Comparison of ENCODE assay signal across 8 cellular contexts in the genomic region with DNA sequence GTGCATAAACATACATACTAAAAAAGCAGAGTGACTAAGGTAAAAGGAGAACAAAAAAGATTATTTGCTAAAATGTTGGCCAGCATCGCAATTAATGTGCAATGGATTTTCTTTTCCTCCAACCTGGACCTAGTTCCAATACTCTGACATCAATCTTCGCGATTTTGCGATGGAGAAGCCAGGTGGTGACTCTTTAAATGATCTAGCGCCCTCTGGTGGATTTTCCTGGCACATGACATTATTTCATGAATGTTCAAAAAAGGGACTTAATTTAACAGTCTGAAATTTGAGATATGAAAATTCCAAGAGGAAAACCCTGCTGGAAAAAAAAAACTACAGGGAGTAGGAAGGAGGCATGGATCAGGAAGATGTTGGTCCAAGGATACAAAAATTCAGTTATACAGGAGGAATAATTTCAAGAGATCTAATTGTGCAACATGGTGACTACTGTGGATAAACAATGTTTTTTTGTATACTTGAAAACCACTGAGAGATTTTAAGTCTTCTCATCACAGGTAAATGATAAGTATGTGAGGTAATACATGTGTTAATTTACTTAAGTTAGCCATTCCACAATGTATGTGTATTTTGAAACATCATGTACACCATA. TPM values are rescaled to one million over a fixed set of nuclear protein-coding genes. Genes with fewer than 3 reads are reported as not detected.
DNase-seq lines count a peak whose midpoint lies in the region; ATAC-seq and TF ChIP-seq lines count a peak whose summit lies in the region.

No MANE protein-coding gene starts in this region.

- peak overlapping the region; percentile 3 for H3K4me3 Mint-ChIP-seq in neural crest cell

- peaks cover 8% of the 10 kb centered on the region for H3K4me1 Mint-ChIP-seq in neural crest cell

- intact Hi-C loops in esophagus muscularis mucosa (cut with DNase I) (loop anchor here (2.0 to 5.0 kb wide), 2 partner anchors 145 to 467 kb away; no protein-coding TSS in a partner anchor), aorta (cut with DNase I) (loop anchor here (2.0 kb wide), 2 partner anchors 467 to 473 kb away; no protein-coding TSS in a partner anchor)

- H3K9me3 ChIP-seq in esophagus muscularis mucosa (no peaks in the 10 kb centered on the region), aorta (ENCODE audit: control insufficient read depth, low read length) (no peaks in the 10 kb centered on the region)

- no peak overlapping the region for H3K4me3 ChIP-seq in HFF-Myc (replicated peaks; ENCODE audit: low read depth, low read length)
- H3K4me3 ChIP-seq in esophagus muscularis mucosa, result no peak overlapping the region
- no peak overlapping the region for H3K4me3 ChIP-seq in aorta (ENCODE audit: low read length in 2 of 2)

- peaks cover 0 to 23% (median 0%) of the 10 kb centered on the region in 4 donors for H3K27me3 ChIP-seq in esophagus muscularis mucosa
- H3K27me3 ChIP-seq in aorta (ENCODE audit: control insufficient read depth in 1 of 2, insufficient read depth in 2 of 2, low read length in 1 of 2), result no peaks in the 10 kb centered on the region

- DNase-seq in COLO829 (ENCODE audit: low spot score) (peak; percentile 51), HFF-Myc (ENCODE audit: extremely low read depth, low read depth) (peak; percentile 78), NCI-H526 treated with DMSO at 0.1 percent for 48 hours (lab: John Stamatoyannopoulos, UW) (peak; percentile 48), esophagus muscularis mucosa (ENCODE audit: extremely low spot score) (no peak), neural crest cell (ENCODE audit: low read depth, low spot score) (peak; percentile 70), aorta (peak in 1 of 2 donors; percentile 59)
- DNase-seq in activated CD8-positive, alpha-beta memory T cell treated with anti-CD3 and anti-CD28 coated beads for 1 hour (ENCODE audit: extremely low read depth in 1 of 2, low read depth in 1 of 2), result peak; percentile 10 to 25

- no peaks in the 10 kb centered on the region for H3K36me3 Mint-ChIP-seq in neural crest cell (ENCODE audit: low read depth)

- TF ChIP-seq CTCF in HFF-Myc (IDR thresholded peaks at IDR 0.05; ENCODE audit: low read depth, low read length, missing control alignments) (peak; percentile 64), esophagus muscularis mucosa (IDR thresholded peaks at IDR 0.05) (peak; percentile 83 to 93 (median 90)), neural crest cell (conservative IDR thresholded peaks at IDR 0.05) (peak; percentile 89)

- ATAC-seq in aorta (ENCODE audit: low FRiP score) (peak; percentile 55), HG03442 (IDR thresholded peaks at IDR 0.05; ENCODE audit: unreplicated experiment) (no peak)

- no peak overlapping the region for H3K27ac Mint-ChIP-seq in neural crest cell (ENCODE audit: unreplicated experiment)

- no peaks in the 10 kb centered on the region for H3K36me3 ChIP-seq in esophagus muscularis mucosa
- no peaks in the 10 kb centered on the region for H3K36me3 ChIP-seq in aorta (ENCODE audit: control insufficient read depth in 1 of 2, insufficient read depth in 2 of 2, low read length in 1 of 2)

- H3K4me1 ChIP-seq in esophagus muscularis mucosa (peaks cover 7 to 49% (median 40%) of the 10 kb centered on the region in 4 donors), aorta (ENCODE audit: control insufficient read depth in 1 of 2, insufficient read depth in 2 of 2, low read length in 2 of 2) (peaks cover 0 to 5% of the 10 kb centered on the region in 2 donors)

- no peak for TF ChIP-seq POLR2A in esophagus muscularis mucosa (IDR thresholded peaks at IDR 0.05; ENCODE audit: low read depth)

- peaks cover 54% of the 10 kb centered on the region for H3K27me3 Mint-ChIP-seq in neural crest cell (ENCODE audit: low read depth)

- no peak for TF ChIP-seq EP300 in esophagus muscularis mucosa (IDR thresholded peaks at IDR 0.05)

- H3K9me3 Mint-ChIP-seq in neural crest cell, result peaks cover 4% of the 10 kb centered on the region

- peak overlapping the region in 3 of 4 donors; percentile 25 to 92 (median 39) for H3K27ac ChIP-seq in esophagus muscularis mucosa (replicated peaks in 1 of 4)
- no peak overlapping the region for H3K27ac ChIP-seq in aorta (ENCODE audit: low read depth in 1 of 2, low read length in 2 of 2)

- WGBS in esophagus muscularis mucosa, result 0% methylated on average over 5 of the region's 5 CpGs
- WGBS in aorta, 2 donors, result 0 to 1% methylated on average over 5 of the region's 5 CpGs

RNA-seq across cellular contexts. Expression of gene KCNMA1, which starts 4.3 kb away (rescaled TPM):
- total RNA-seq in esophagus muscularis mucosa, result 100 to 1,000 TPM; 146 to 300 (median 265) TPM
- total RNA-seq in neural crest cell, result 0.93 and 1.7 TPM in 2 replicates
- 100 to 1,000 TPM; 144 to 163 TPM for total RNA-seq in aorta
- polyA plus RNA-seq in aorta, result 100 to 1,000 TPM in 1 of 2 donors, 10 to 100 TPM in 1; 36.8 to 106 TPM

Comparison
In these comparisons a context has a peak if more than half of its experiments do, and no peak if none do; other contexts are left out.
1. H3K27ac ChIP-seq: peak in esophagus muscularis mucosa (3 of 4); none in aorta (0 of 2).
2. RNA of gene KCNMA1, which starts 4.3 kb away (total RNA-seq): 146 to 300 TPM in esophagus muscularis mucosa and 144 to 163 TPM in aorta; 0.93 to 1.7 TPM in neural crest cell; every median in the first group is over 10 times any median in the second.
3. Peak in every context shown above with its lines, with median percentiles within 50 percentile points of each other: CTCF ChIP-seq.